8 cellular contexts compared by ENCODE assay signal in genomic region chr1:186374313-186375151, GRCh38. TPM values are rescaled to one million over a fixed set of nuclear protein-coding genes. Genes with fewer than 3 reads are reported as not detected.
DNase-seq lines count a peak whose midpoint lies in the region; ATAC-seq and TF ChIP-seq lines count a peak whose summit lies in the region.

No MANE protein-coding gene starts in this region.

- H3K79me2 ChIP-seq in H9 (ENCODE audit: insufficient read depth, low read length), result peaks cover 19% of the 10 kb centered on the region; the same call in 1 of the 2 replicates

- peak overlapping the region; percentile 15 for H2BK5ac ChIP-seq in H9 (ENCODE audit: insufficient read length, low read length)

- peak overlapping the region; percentile 84 for H3K4me2 ChIP-seq in H9 (ENCODE audit: insufficient read depth, insufficient read length, low read length)

- no peak overlapping the region for H2AFZ ChIP-seq in H9 (ENCODE audit: low read length)

- peak overlapping the region; percentile 14; the same call in 1 of the 2 replicates for H3K14ac ChIP-seq in H9 (ENCODE audit: insufficient read depth, low read length)

- no peak overlapping the region for H2BK120ac ChIP-seq in H9 (ENCODE audit: low read depth, low read length, poor library complexity, severe bottlenecking)

- H3K18ac ChIP-seq in H9 (ENCODE audit: insufficient read length, low read depth, low read length), result peak overlapping the region; percentile 61

- H3K27me3 ChIP-seq in H9 (ENCODE audit: insufficient read depth, low read length) (no peaks in the 10 kb centered on the region), right lobe of liver (no peaks in the 10 kb centered on the region)

- DNase-seq in activated CD4-positive, CD25-positive, alpha-beta regulatory T cell treated with anti-CD3 and anti-CD28 coated beads, Interleukin-2, amount 50 U/mL, for 16 hours (ENCODE audit: low read depth, low spot score), result peak; percentile 20
- DNase-seq in activated CD4-positive, CD25-positive, alpha-beta regulatory T cell treated with anti-CD3 and anti-CD28 coated beads, Interleukin-2, amount 50 U/mL, for 72 hours, result no peak
- DNase-seq in H9, result no peak
- DNase-seq in LHCN-M2 (ENCODE audit: low read depth), result peak; percentile 8
- peak in 28 of 34 experiments; percentile 1 to 38 (median 12) for DNase-seq in T-cell
- DNase-seq in chondrocyte (ENCODE audit: low spot score), result no peak
- DNase-seq in right lobe of liver, result peak in 1 of 3 donors; percentile 62

- H2AK5ac ChIP-seq in H9 (ENCODE audit: insufficient read length, low read length), result no peak overlapping the region

- H3K36me3 Mint-ChIP-seq in H9 (ENCODE audit: insufficient read depth in 1 of 3, low read depth in 3 of 3) (peaks cover 20 to 37% (median 35%) of the 10 kb centered on the region in 3 experiments), T-cell (peaks cover 19% of the 10 kb centered on the region), chondrocyte (ENCODE audit: low read depth) (peaks cover 13% of the 10 kb centered on the region)
- H3K36me3 Mint-ChIP-seq in stimulated activated memory B cell treated with anti-CD40 and anti-IgM and Interleukin-4, amounts not matched to agents 10 μg/mL and 1 μg/mL and 100 μg/mL, for 72 hours, result peaks cover 25% of the 10 kb centered on the region

- no peaks in the 10 kb centered on the region for H3K23me2 ChIP-seq in H9 (ENCODE audit: insufficient read length, low read depth, low read length, poor library complexity, severe bottlenecking)

- H3K4me1 Mint-ChIP-seq in H9 (no peaks in the 10 kb centered on the region), T-cell (peaks cover 45 to 53% (median 52%) of the 10 kb centered on the region in 3 donors), chondrocyte (ENCODE audit: low read depth) (peaks cover 33% of the 10 kb centered on the region)
- peaks cover 16% of the 10 kb centered on the region for H3K4me1 Mint-ChIP-seq in stimulated activated memory B cell treated with anti-CD40 and anti-IgM and Interleukin-4, amounts not matched to agents 10 μg/mL and 1 μg/mL and 100 μg/mL, for 72 hours

- H2BK20ac ChIP-seq in H9 (ENCODE audit: low read depth, low read length, poor library complexity, severe bottlenecking), result no peak overlapping the region

- no peak overlapping the region for H4K5ac ChIP-seq in H9 (ENCODE audit: insufficient read length, low read depth, low read length)

- H3K27ac Mint-ChIP-seq in H9 (peak overlapping the region; percentile 79 to 98 (median 97); a peak in 5 of 7 replicates), T-cell (peak overlapping the region; percentile 93 to 98), chondrocyte (ENCODE audit: unreplicated experiment) (peak overlapping the region; percentile 100)
- H3K27ac Mint-ChIP-seq in stimulated activated memory B cell treated with anti-CD40 and anti-IgM and Interleukin-4, amounts not matched to agents 10 μg/mL and 1 μg/mL and 100 μg/mL, for 72 hours, result peak overlapping the region; percentile 94

- H3K23ac ChIP-seq in H9 (ENCODE audit: insufficient read length, low read depth, low read length), result no peak overlapping the region

- ATAC-seq in T-cell (replicated peaks in 1 of 4), result peak; percentile 9 to 19 (median 11)
- ATAC-seq in right lobe of liver, result peak; percentile 2 to 24 (median 6)
- peak; percentile 5 for ATAC-seq in stimulated activated memory B cell treated with anti-CD40 and anti-IgM and Interleukin-4, amounts not matched to agents 10 μg/mL and 1 μg/mL and 100 μg/mL, for 72 hours

- no peak for TF ChIP-seq CTCF in H9 (conservative IDR thresholded peaks at IDR 0.05)
- TF ChIP-seq CTCF in chondrocyte (IDR thresholded peaks at IDR 0.05), result no peak
- no peak for TF ChIP-seq CTCF in right lobe of liver (IDR thresholded peaks at IDR 0.05)

- WGBS in H9 (ENCODE audit: extremely low coverage, insufficient read length, low lambda C conversion rate), result no CpG with 5 or more reads among the region's 37 CpGs
- 2% methylated on average over 20 of the region's 37 CpGs for WGBS in right lobe of liver (ENCODE audit: insufficient coverage, low coverage, low lambda C conversion rate, missing lambda C conversion rate)

- H3K4ac ChIP-seq in H9 (ENCODE audit: low read depth, low read length), result no peak overlapping the region

- no peak overlapping the region for H2BK12ac ChIP-seq in H9 (ENCODE audit: insufficient read length, low read depth, low read length)

- H3K9me3 Mint-ChIP-seq in H9 (peaks cover 0 to 2% of the 10 kb centered on the region in 2 experiments; a peak in 1 of 5 replicates), T-cell (no peaks in the 10 kb centered on the region), chondrocyte (ENCODE audit: low read depth) (no peaks in the 10 kb centered on the region)
- H3K9me3 Mint-ChIP-seq in stimulated activated memory B cell treated with anti-CD40 and anti-IgM and Interleukin-4, amounts not matched to agents 10 μg/mL and 1 μg/mL and 100 μg/mL, for 72 hours, result no peaks in the 10 kb centered on the region

- no peak overlapping the region for H3K27ac ChIP-seq in H9 (ENCODE audit: insufficient read length, low read depth, low read length)
- peak overlapping the region; percentile 91 to 94 (median 94) for H3K27ac ChIP-seq in right lobe of liver

- peak overlapping the region; percentile 78 for H3K9ac ChIP-seq in H9 (ENCODE audit: extremely low read depth, insufficient read length, low read length)

- H3K56ac ChIP-seq in H9 (ENCODE audit: insufficient read length, low read depth, low read length), result no peak overlapping the region

- no peaks in the 10 kb centered on the region for H3K79me1 ChIP-seq in H9 (ENCODE audit: insufficient read depth, low read depth, low read length, poor library complexity, severe bottlenecking)

- intact Hi-C loops in right lobe of liver (cut with DNase I), result no loop called here

- POLR2A ChIA-PET in T-cell (lab: Charles Lee), result interaction anchor here (0.6 to 1.2 kb wide), 7 partner anchors 11 to 1620 kb away, joined by 3 to 9 read pairs (median 4); partner anchors contain the start of gene EDEM3 (in 1 of the 2)

- peaks cover 0 to 34% (median 11%) of the 10 kb centered on the region in 4 donors for H3K36me3 ChIP-seq in right lobe of liver

- H3K4me3 ChIP-seq in right lobe of liver, result peak overlapping the region; percentile 80 to 89 (median 81)

- TF ChIP-seq POLR2A in right lobe of liver (IDR thresholded peaks at IDR 0.05), result no peak

- no peaks in the 10 kb centered on the region for H4K20me1 ChIP-seq in H9 (ENCODE audit: control insufficient read depth, insufficient read depth, insufficient read length)

- H2BK15ac ChIP-seq in H9 (ENCODE audit: low read depth, low read length), result no peak overlapping the region

- no peak overlapping the region for H4K8ac ChIP-seq in H9 (replicated peaks; ENCODE audit: insufficient read length, low read depth, low read length)

- no peaks in the 10 kb centered on the region for H3K9me3 ChIP-seq in H9 (ENCODE audit: control insufficient read depth, low read depth, low read length)
- H3K9me3 ChIP-seq in right lobe of liver, result no peaks in the 10 kb centered on the region

- H3K4me3 Mint-ChIP-seq in H9 (peak overlapping the region; percentile 96 to 100), T-cell (peak overlapping the region; percentile 92 to 97 (median 97)), chondrocyte (ENCODE audit: unreplicated experiment) (peak overlapping the region; percentile 94)
- peak overlapping the region; percentile 81 for H3K4me3 Mint-ChIP-seq in stimulated activated memory B cell treated with anti-CD40 and anti-IgM and Interleukin-4, amounts not matched to agents 10 μg/mL and 1 μg/mL and 100 μg/mL, for 72 hours

- CTCF ChIA-PET in T-cell (lab: Charles Lee), result interaction anchor here (0.6 to 1.6 kb wide), 29 partner anchors 10 to 1643 kb away, joined by 3 to 12 read pairs (median 4); partner anchors contain the start of genes EDEM3 (in 1 of the 2), IVNS1ABP (in 1 of the 2) and PLA2G4A (in 1 of the 2)

- no peak overlapping the region for H3T11ph ChIP-seq in H9 (ENCODE audit: low read length)

- H3K27me3 Mint-ChIP-seq in H9 (ENCODE audit: low read depth), result no peaks in the 10 kb centered on the region; the same call in 1 of the 2 replicates
- H3K27me3 Mint-ChIP-seq in T-cell, result no peaks in the 10 kb centered on the region
- H3K27me3 Mint-ChIP-seq in chondrocyte (ENCODE audit: low read depth), result no peaks in the 10 kb centered on the region
- no peaks in the 10 kb centered on the region for H3K27me3 Mint-ChIP-seq in stimulated activated memory B cell treated with anti-CD40 and anti-IgM and Interleukin-4, amounts not matched to agents 10 μg/mL and 1 μg/mL and 100 μg/mL, for 72 hours

- H3K4me1 ChIP-seq in H9 (ENCODE audit: insufficient read depth, low read length) (no peaks in the 10 kb centered on the region), right lobe of liver (peaks cover 0 to 19% (median 8%) of the 10 kb centered on the region in 4 donors)

- no peak overlapping the region for H4K91ac ChIP-seq in H9 (ENCODE audit: insufficient read length, low read depth, low read length)

RNA-seq across cellular contexts. Expression of gene TPR, which starts 0.5 kb away (rescaled TPM):
- total RNA-seq in H9 (2021), result 100 and 107 TPM in 2 replicates
- total RNA-seq in LHCN-M2 (2014; rRNA removed), result 53.7 and 75.6 TPM in 2 replicates
- polyA plus RNA-seq in LHCN-M2 (2012), result 10.9 TPM
- 100 to 1,000 TPM; 128 to 144 (median 137) TPM for total RNA-seq in T-cell
- total RNA-seq in chondrocyte, result 76.2 to 101 TPM (median 77.9 TPM) in 3 replicates
- total RNA-seq in right lobe of liver, result 10 to 100 TPM; 19.0 to 35.9 (median 31.8) TPM

RNA-seq across cellular contexts. Expression of gene ODR4, which starts 1.1 kb away (rescaled TPM):
- 15.9 and 17.1 TPM in 2 replicates for total RNA-seq in H9 (2021)
- total RNA-seq in LHCN-M2 (2014; rRNA removed), result 15.5 and 17.6 TPM in 2 replicates
- 3.6 TPM for polyA plus RNA-seq in LHCN-M2 (2012)
- total RNA-seq in T-cell, result 10 to 100 TPM; 13.2 to 22.2 (median 14.4) TPM
- total RNA-seq in chondrocyte, result 16.6 to 22.1 TPM (median 16.7 TPM) in 3 replicates
- total RNA-seq in right lobe of liver, result 10 to 100 TPM; 13.0 to 16.7 (median 14.7) TPM

Comparison
In these comparisons a context has a peak if more than half of its experiments do, and no peak if none do; other contexts are left out.
1. DNase-seq: peak in activated CD4-positive, CD25-positive, alpha-beta regulatory T cell treated with anti-CD3 and anti-CD28 coated beads, Interleukin-2, amount 50 U/mL, for 16 hours (single experiment), LHCN-M2 (single experiment) and T-cell (28 of 34); none in activated CD4-positive, CD25-positive, alpha-beta regulatory T cell treated with anti-CD3 and anti-CD28 coated beads, Interleukin-2, amount 50 U/mL, for 72 hours (single experiment), H9 (single experiment) and chondrocyte (single experiment).
2. Peak in every context shown above with its lines, with median percentiles within 50 percentile points of each other: H3K27ac Mint-ChIP-seq, H3K4me3 Mint-ChIP-seq and ATAC-seq.